ENCODE assay signal across 13 cellular contexts in genomic region chr9:92405770-92406169, GRCh38. TPM values are rescaled to one million over a fixed set of nuclear protein-coding genes. Genes with fewer than 3 reads are reported as not detected.
DNase-seq lines count a peak whose midpoint lies in the region; ATAC-seq and TF ChIP-seq lines count a peak whose summit lies in the region.
"Had no signal": no experiment of that assay in that cellular context is flagged by ENCODE, and none has a peak within 500 bp of the region (broad histone marks: within the 10 kb centered on the region; RNA-seq: fewer than 3 reads in every experiment).

No MANE protein-coding gene starts in this region.

- no peaks in the 10 kb centered on the region for H3K36me3 Mint-ChIP-seq in CD4-positive, alpha-beta T cell (ENCODE audit: low read depth)
- H3K36me3 Mint-ChIP-seq in chondrocyte (ENCODE audit: low read depth), result no peaks in the 10 kb centered on the region
- no peaks in the 10 kb centered on the region for H3K36me3 Mint-ChIP-seq in natural killer cell treated with Interleukin-12 subunit alpha and Interleukin-12 subunit beta and Interleukin-15 and Interleukin-18, amount 100 ng/mL, for 72 hours
- no peaks in the 10 kb centered on the region for H3K36me3 Mint-ChIP-seq in WTC11

- ATAC-seq in CD4-positive, alpha-beta T cell (ENCODE audit: poor library complexity), result no peak
- ATAC-seq in HG02642 (IDR thresholded peaks at IDR 0.05; ENCODE audit: poor library complexity, unreplicated experiment), result peak; percentile 13
- ATAC-seq in natural killer cell treated with Interleukin-12 subunit alpha and Interleukin-12 subunit beta and Interleukin-15 and Interleukin-18, amount 100 ng/mL, for 72 hours, result no peak
- ATAC-seq in WTC11, result no peak

- no peaks in the 10 kb centered on the region for H3K27me3 ChIP-seq in CD4-positive, alpha-beta T cell (ENCODE audit: control insufficient read depth, insufficient read depth, low read length)

- H3K27me3 Mint-ChIP-seq in CD4-positive, alpha-beta T cell, result no peaks in the 10 kb centered on the region
- H3K27me3 Mint-ChIP-seq in chondrocyte (ENCODE audit: low read depth) (no peaks in the 10 kb centered on the region), WTC11 (ENCODE audit: low read depth) (no peaks in the 10 kb centered on the region)
- H3K27me3 Mint-ChIP-seq in natural killer cell treated with Interleukin-12 subunit alpha and Interleukin-12 subunit beta and Interleukin-15 and Interleukin-18, amount 100 ng/mL, for 72 hours, result no peaks in the 10 kb centered on the region

- H3K4me3 Mint-ChIP-seq in CD4-positive, alpha-beta T cell, result peak overlapping the region; percentile 60
- H3K4me3 Mint-ChIP-seq in chondrocyte (ENCODE audit: unreplicated experiment) (no peak overlapping the region), WTC11 (no peak overlapping the region)
- peak overlapping the region; percentile 67 for H3K4me3 Mint-ChIP-seq in natural killer cell treated with Interleukin-12 subunit alpha and Interleukin-12 subunit beta and Interleukin-15 and Interleukin-18, amount 100 ng/mL, for 72 hours
- H3K4me3 Mint-ChIP-seq: endodermal cell had no signal

- DNase-seq in CD4-positive, alpha-beta T cell, result no peak
- DNase-seq in chondrocyte (ENCODE audit: low spot score) (no peak), WTC11 (ENCODE audit: low spot score) (no peak), COLO829 (ENCODE audit: low spot score) (no peak), superior temporal gyrus (ENCODE audit: extremely low spot score) (no peak), AG08396 (ENCODE audit: low spot score) (no peak)
- no peak for DNase-seq in natural killer cell treated with Interleukin-12 subunit alpha and Interleukin-12 subunit beta and Interleukin-15 and Interleukin-18, amount 100 ng/mL, for 72 hours (ENCODE audit: low spot score)
- DNase-seq: activated CD8-positive, alpha-beta memory T cell treated with anti-CD3 and anti-CD28 coated beads for 24 hours; endodermal cell; stimulated activated CD8-positive, alpha-beta memory T cell treated with anti-CD3 and anti-CD28 coated beads, Interleukin-4, amount 100 ng/mL, for 48 hours had no signal

- H3K9me3 Mint-ChIP-seq in CD4-positive, alpha-beta T cell, result no peaks in the 10 kb centered on the region
- H3K9me3 Mint-ChIP-seq in chondrocyte (ENCODE audit: low read depth), result peaks cover 3% of the 10 kb centered on the region
- no peaks in the 10 kb centered on the region for H3K9me3 Mint-ChIP-seq in natural killer cell treated with Interleukin-12 subunit alpha and Interleukin-12 subunit beta and Interleukin-15 and Interleukin-18, amount 100 ng/mL, for 72 hours
- H3K9me3 Mint-ChIP-seq in WTC11, result no peaks in the 10 kb centered on the region
- H3K9me3 Mint-ChIP-seq: endodermal cell had no signal

- POLR2A ChIA-PET in CD4-positive, alpha-beta T cell (lab: Charles Lee), result no interaction called here
- POLR2A ChIA-PET in WTC11 (lab: Charles Lee), result no interaction called here

- CTCF ChIA-PET in CD4-positive, alpha-beta T cell (lab: Charles Lee), result no interaction called here
- CTCF ChIA-PET in WTC11 (lab: Charles Lee), result no interaction called here

- no peak for TF ChIP-seq CTCF in CD4-positive, alpha-beta T cell (IDR thresholded peaks at IDR 0.05)
- TF ChIP-seq CTCF in chondrocyte (IDR thresholded peaks at IDR 0.05) (no peak), WTC11 (IDR thresholded peaks at IDR 0.05) (no peak)

- H3K27ac ChIP-seq in CD4-positive, alpha-beta T cell (ENCODE audit: low read depth, low read length), result no peak overlapping the region

- peaks cover 37% of the 10 kb centered on the region for H3K4me1 Mint-ChIP-seq in CD4-positive, alpha-beta T cell (ENCODE audit: low read depth)
- H3K4me1 Mint-ChIP-seq in chondrocyte (ENCODE audit: low read depth), result peaks cover 67% of the 10 kb centered on the region
- peaks cover 15 to 24% of the 10 kb centered on the region in 2 donors for H3K4me1 Mint-ChIP-seq in natural killer cell treated with Interleukin-12 subunit alpha and Interleukin-12 subunit beta and Interleukin-15 and Interleukin-18, amount 100 ng/mL, for 72 hours (ENCODE audit: low read depth in 2 of 2)
- H3K4me1 Mint-ChIP-seq in WTC11, result peaks cover 6% of the 10 kb centered on the region; the same call in 1 of the 2 replicates
- H3K4me1 Mint-ChIP-seq: endodermal cell had no signal

- no peaks in the 10 kb centered on the region for H3K9me3 ChIP-seq in CD4-positive, alpha-beta T cell (ENCODE audit: control insufficient read depth, low read length)

- intact Hi-C loops in CD4-positive, alpha-beta T cell (cut with DNase I, micrococcal nuclease), result no loop called here

- H3K27ac Mint-ChIP-seq in CD4-positive, alpha-beta T cell, result peak overlapping the region; percentile 84
- H3K27ac Mint-ChIP-seq in chondrocyte (ENCODE audit: unreplicated experiment) (peak overlapping the region; percentile 3), WTC11 (no peak overlapping the region)
- H3K27ac Mint-ChIP-seq in natural killer cell treated with Interleukin-12 subunit alpha and Interleukin-12 subunit beta and Interleukin-15 and Interleukin-18, amount 100 ng/mL, for 72 hours, result peak overlapping the region; percentile 64 to 78
- H3K27ac Mint-ChIP-seq: endodermal cell had no signal

TF ChIP-seq in WTC11, 78 proteins besides CTCF, POLR2A, EP300 and RAD21 (continues in another document):
- TF ChIP-seq TCF7 (CRISPR knock-in tag; IDR thresholded peaks at IDR 0.05; ENCODE audit: low read depth) (no peak), FOXP4 (CRISPR knock-in tag; IDR thresholded peaks at IDR 0.05) (no peak), STAT6 (CRISPR knock-in tag; conservative IDR thresholded peaks at IDR 0.05; ENCODE audit: low read depth) (no peak), ZNF281 (CRISPR knock-in tag; IDR thresholded peaks at IDR 0.05) (no peak)

RNA-seq across cellular contexts. Expression of gene OGN, which starts 1.4 kb away (rescaled TPM):
- total RNA-seq in CD4-positive, alpha-beta T cell, result under 1 TPM in 1 of 2 experiments, not detected in 1; 0.11 TPM
- total RNA-seq in chondrocyte (27.4 to 72.6 TPM (median 30.3 TPM) in 3 replicates), WTC11 (2021) (0.11 TPM in 1 of 3 replicates, not detected in the others)
- total RNA-seq in natural killer cell treated with Interleukin-12 subunit alpha and Interleukin-12 subunit beta and Interleukin-15 and Interleukin-18, amount 100 ng/mL, for 72 hours, result not detected
- total RNA-seq: endodermal cell; left lobe of liver; T-helper 2 cell treated with Interferon-gamma antibody and Interleukin-4, amounts not matched to agents 100 ng/mL and 5 ng/mL, for 36 hours had no signal

RNA-seq across cellular contexts. Expression of gene OMD, which starts 18.5 kb away (rescaled TPM):
- total RNA-seq in CD4-positive, alpha-beta T cell, result not detected
- total RNA-seq in chondrocyte, result 25.6 to 148 TPM (median 28.5 TPM) in 3 replicates
- not detected for total RNA-seq in natural killer cell treated with Interleukin-12 subunit alpha and Interleukin-12 subunit beta and Interleukin-15 and Interleukin-18, amount 100 ng/mL, for 72 hours
- total RNA-seq in WTC11 (2021), result not detected in 3 replicates
- total RNA-seq: endodermal cell; T-helper 2 cell treated with Interferon-gamma antibody and Interleukin-4, amounts not matched to agents 100 ng/mL and 5 ng/mL, for 36 hours had no signal

Comparison
In these comparisons a context has a peak if more than half of its experiments do, and no peak if none do; other contexts are left out.
1. H3K4me3 Mint-ChIP-seq: peak in CD4-positive, alpha-beta T cell (single experiment) and natural killer cell treated with Interleukin-12 subunit alpha and Interleukin-12 subunit beta and Interleukin-15 and Interleukin-18, amount 100 ng/mL, for 72 hours (single experiment); none in chondrocyte (single experiment) and WTC11 (single experiment).
2. RNA of gene OGN, which starts 1.4 kb away (total RNA-seq): 27.4 to 72.6 TPM in chondrocyte; not detected in natural killer cell treated with Interleukin-12 subunit alpha and Interleukin-12 subunit beta and Interleukin-15 and Interleukin-18, amount 100 ng/mL, for 72 hours, 0.11 TPM in CD4-positive, alpha-beta T cell and 0.11 TPM in WTC11; every median in the first group is over 10 times any median in the second.
3. RNA of gene OMD, which starts 18.5 kb away (total RNA-seq): 25.6 to 148 TPM in chondrocyte; not detected in natural killer cell treated with Interleukin-12 subunit alpha and Interleukin-12 subunit beta and Interleukin-15 and Interleukin-18, amount 100 ng/mL, for 72 hours, not detected in CD4-positive, alpha-beta T cell and not detected in WTC11; every median in the first group is over 10 times any median in the second.